ENCODE assay signal across 1 cellular context in genomic region chr3:121467085-121467484, GRCh38.
TF ChIP-seq lines count a peak whose summit lies in the region.

No MANE protein-coding gene starts in this region.

TF ChIP-seq in IMR-90, 13 proteins besides CTCF, POLR2A, EP300 and RAD21 (continued from another document):
- no peak for TF ChIP-seq CEBPB (IDR thresholded peaks at IDR 0.05; ENCODE audit: low read depth, low read length)
- no peak for TF ChIP-seq BHLHE40 (IDR thresholded peaks at IDR 0.05; ENCODE audit: low read depth, low read length)
- no peak for TF ChIP-seq USF2 (IDR thresholded peaks at IDR 0.05; ENCODE audit: low read depth, low read length)
- no peak for TF ChIP-seq MAFK (IDR thresholded peaks at IDR 0.05; ENCODE audit: low read depth, low read length)
TF ChIP-seq in IMR-90: peak in this region for 0.
